ENCODE assay signal across 9 cellular contexts in the genomic region with DNA sequence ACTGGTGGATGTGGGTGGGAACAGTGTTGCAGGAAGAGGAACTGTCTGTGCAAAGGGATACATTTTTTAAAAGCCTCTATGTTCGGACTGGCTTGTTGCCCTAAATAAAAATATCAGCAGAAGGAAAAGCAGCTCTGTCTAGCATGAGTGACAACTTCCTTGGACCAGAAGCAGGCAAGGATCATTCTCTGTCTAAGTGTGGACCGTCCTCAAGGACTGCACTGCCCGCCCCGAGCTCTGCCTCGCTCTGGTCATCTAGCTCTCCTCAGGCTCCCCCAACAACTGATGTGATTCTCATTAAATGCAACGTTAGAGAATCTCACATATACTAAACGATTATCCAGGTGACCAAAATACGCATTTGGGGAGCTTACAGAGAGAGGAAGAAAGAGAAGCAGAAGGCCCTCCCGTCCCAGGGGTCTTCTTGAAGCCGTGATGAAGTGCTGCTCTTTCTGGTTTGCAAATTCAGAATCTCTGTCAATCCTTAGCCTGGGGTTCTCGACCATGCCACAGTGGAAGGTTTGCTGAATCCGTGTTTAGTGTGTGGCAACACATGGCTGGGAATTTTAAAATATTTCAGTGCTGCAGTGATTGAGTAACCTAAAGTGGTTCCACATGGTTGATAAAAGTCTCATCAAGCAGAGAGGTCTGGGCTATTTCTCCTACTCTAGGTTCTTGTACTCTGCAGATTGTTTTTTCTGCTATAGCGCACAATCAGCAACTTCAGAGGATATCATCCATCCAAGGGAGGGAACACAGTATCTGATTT.
DNase-seq lines count a peak whose midpoint lies in the region; ATAC-seq and TF ChIP-seq lines count a peak whose summit lies in the region.
"Had no signal": no experiment of that assay in that cellular context is flagged by ENCODE, and none has a peak within 500 bp of the region (broad histone marks: within the 10 kb centered on the region; RNA-seq: fewer than 3 reads in every experiment).

No MANE protein-coding gene starts in this region.

- H3F3A ChIP-seq in OCI-LY1 (ENCODE audit: insufficient read depth, low read length) = no peaks in the 10 kb centered on the region

- H3K36me3 ChIP-seq in OCI-LY1 (ENCODE audit: insufficient read depth, low read length) = no peaks in the 10 kb centered on the region
- H3K36me3 ChIP-seq in parathyroid adenoma (ENCODE audit: control insufficient read depth, insufficient read depth, low read length) = no peaks in the 10 kb centered on the region
- no peaks in the 10 kb centered on the region for H3K36me3 ChIP-seq in esophagus muscularis mucosa

- H3K4me1 ChIP-seq in OCI-LY1 (ENCODE audit: insufficient read depth, low read length, severe bottlenecking) (peaks cover 12% of the 10 kb centered on the region), parathyroid adenoma (peaks cover 50% of the 10 kb centered on the region), esophagus muscularis mucosa (peaks cover 0 to 4% (median 0%) of the 10 kb centered on the region in 4 donors)

- H3K27ac Mint-ChIP-seq in activated CD4-positive, alpha-beta memory T cell treated with anti-CD3 and anti-CD28 coated beads, Interleukin-2, amount 10 ng/mL, durations not matched to agents 7 days and 5 days = no peak overlapping the region

- no peaks in the 10 kb centered on the region for H3K9me2 ChIP-seq in OCI-LY1 (ENCODE audit: low read depth, low read length)

- POLR2A ChIA-PET in activated CD4-positive, alpha-beta memory T cell treated with anti-CD3 and anti-CD28 coated beads, Interleukin-2, amount 10 ng/mL, durations not matched to agents 7 days and 5 days (lab: Charles Lee) = no interaction called here

- intact Hi-C loops in posterior vena cava (cut with DNase I) = no loop called here
- intact Hi-C loops in esophagus muscularis mucosa (cut with DNase I) = no loop called here

- H3K36me3 Mint-ChIP-seq in activated CD4-positive, alpha-beta memory T cell treated with anti-CD3 and anti-CD28 coated beads, Interleukin-2, amount 10 ng/mL, durations not matched to agents 7 days and 5 days (ENCODE audit: low read depth) = no peaks in the 10 kb centered on the region

- no peak overlapping the region for H3K9ac ChIP-seq in OCI-LY1 (ENCODE audit: low read length)
- H3K9ac ChIP-seq in parathyroid adenoma = no peak overlapping the region

- H3K27me3 ChIP-seq in OCI-LY1 (ENCODE audit: insufficient read depth, low read length) (no peaks in the 10 kb centered on the region), parathyroid adenoma (ENCODE audit: control insufficient read depth, insufficient read depth, low read length) (no peaks in the 10 kb centered on the region), esophagus muscularis mucosa (no peaks in the 10 kb centered on the region)

- H3K27ac ChIP-seq in OCI-LY1 (ENCODE audit: low read depth, low read length, poor library complexity, severe bottlenecking) (no peak overlapping the region), parathyroid adenoma (peak overlapping the region; percentile 95), esophagus muscularis mucosa (replicated peaks in 1 of 4) (no peak overlapping the region)

- 81% methylated on average over 13 of the region's 13 CpGs for WGBS in esophagus muscularis mucosa

- no peak for TF ChIP-seq POLR2A in esophagus muscularis mucosa (IDR thresholded peaks at IDR 0.05; ENCODE audit: low read depth)

- ATAC-seq in GM18873 (IDR thresholded peaks at IDR 0.05; ENCODE audit: low FRiP score, unreplicated experiment) (peak; percentile 33), HG02610 (IDR thresholded peaks at IDR 0.05; ENCODE audit: unreplicated experiment) (peak; percentile 69)
- ATAC-seq: activated T-cell treated with anti-CD3 and anti-CD28 coated beads, Interleukin-2, amount 50 U/mL, for 4 hours had no signal

- H3K4me2 ChIP-seq in OCI-LY1 (ENCODE audit: low read length) (peak overlapping the region; percentile 30; the same call in 1 of the 2 replicates), parathyroid adenoma (ENCODE audit: low read length) (peak overlapping the region; percentile 69)

- no peak overlapping the region for H3K4me3 Mint-ChIP-seq in activated CD4-positive, alpha-beta memory T cell treated with anti-CD3 and anti-CD28 coated beads, Interleukin-2, amount 10 ng/mL, durations not matched to agents 7 days and 5 days
- H3K4me3 Mint-ChIP-seq: activated T-cell treated with anti-CD3 and anti-CD28 coated beads, Interleukin-2, amount 50 U/mL, for 4 hours had no signal

- no peak for TF ChIP-seq EP300 in esophagus muscularis mucosa (IDR thresholded peaks at IDR 0.05)

- H3K9me3 Mint-ChIP-seq in activated CD4-positive, alpha-beta memory T cell treated with anti-CD3 and anti-CD28 coated beads, Interleukin-2, amount 10 ng/mL, durations not matched to agents 7 days and 5 days = no peaks in the 10 kb centered on the region

- H4K20me1 ChIP-seq in OCI-LY1 (ENCODE audit: insufficient read depth, low read length) = no peaks in the 10 kb centered on the region

- CTCF ChIA-PET in activated CD4-positive, alpha-beta memory T cell treated with anti-CD3 and anti-CD28 coated beads, Interleukin-2, amount 10 ng/mL, durations not matched to agents 7 days and 5 days (lab: Charles Lee) = no interaction called here

- no peaks in the 10 kb centered on the region for H3K27me3 Mint-ChIP-seq in activated CD4-positive, alpha-beta memory T cell treated with anti-CD3 and anti-CD28 coated beads, Interleukin-2, amount 10 ng/mL, durations not matched to agents 7 days and 5 days

- H3K79me2 ChIP-seq in OCI-LY1 (ENCODE audit: insufficient read depth, low read length) = no peaks in the 10 kb centered on the region
- no peaks in the 10 kb centered on the region for H3K79me2 ChIP-seq in parathyroid adenoma

- H3K4me3 ChIP-seq in OCI-LY1 (ENCODE audit: low read depth, low read length, poor library complexity, severe bottlenecking) (no peak overlapping the region), parathyroid adenoma (ENCODE audit: low read depth, low read length) (peak overlapping the region; percentile 51), esophagus muscularis mucosa (no peak overlapping the region)

- H3K9me3 ChIP-seq in OCI-LY1 (ENCODE audit: low read length) (no peaks in the 10 kb centered on the region), parathyroid adenoma (ENCODE audit: control insufficient read depth, low read length) (no peaks in the 10 kb centered on the region), esophagus muscularis mucosa (no peaks in the 10 kb centered on the region)

- H2AFZ ChIP-seq in OCI-LY1 (ENCODE audit: low read length) (0 out of 2 replicates have a peak overlapping the region, but pooled peaks have one; percentile 13), parathyroid adenoma (peak overlapping the region; percentile 59)

- no peaks in the 10 kb centered on the region for H3K4me1 Mint-ChIP-seq in activated CD4-positive, alpha-beta memory T cell treated with anti-CD3 and anti-CD28 coated beads, Interleukin-2, amount 10 ng/mL, durations not matched to agents 7 days and 5 days

- no peak for TF ChIP-seq CTCF in OCI-LY1 (IDR thresholded peaks at IDR 0.05; ENCODE audit: low read length)
- no peak for TF ChIP-seq CTCF in parathyroid adenoma (IDR thresholded peaks at IDR 0.05)
- TF ChIP-seq CTCF in esophagus muscularis mucosa (IDR thresholded peaks at IDR 0.05) = no peak

- no peak for DNase-seq in islet precursor cell
- no peak for DNase-seq in posterior vena cava (ENCODE audit: low spot score)
- no peak for DNase-seq in esophagus muscularis mucosa (ENCODE audit: extremely low spot score)
- DNase-seq in activated CD4-positive, alpha-beta memory T cell treated with anti-CD3 and anti-CD28 coated beads, Interleukin-2, amount 10 ng/mL, durations not matched to agents 7 days and 5 days = no peak
- DNase-seq: activated T-cell treated with anti-CD3 and anti-CD28 coated beads, Interleukin-2, amount 50 U/mL, for 4 hours had no signal
